Comparison of ENCODE assay signal across 2 cellular contexts in genomic region chr17:16934836-16935235, GRCh38.
TF ChIP-seq lines count a peak whose summit lies in the region.

No MANE protein-coding gene starts in this region.

TF ChIP-seq in GM12878, 131 proteins besides CTCF, POLR2A, EP300 and RAD21 (continued from another document):
- TF ChIP-seq EZH2 (IDR thresholded peaks at IDR 0.05; ENCODE audit: borderline replicate concordance, control insufficient read depth, low read depth, low read length), result no peak
- no peak for TF ChIP-seq ESRRA (IDR thresholded peaks at IDR 0.05; ENCODE audit: low read length)
- TF ChIP-seq MTA3 (IDR thresholded peaks at IDR 0.05; ENCODE audit: borderline replicate concordance, low read length), result 0 out of 2 replicates have a peak, but pooled peaks have one; percentile 32
- 0 out of 2 replicates have a peak, but pooled peaks have one; percentile 32 for TF ChIP-seq POLR2AphosphoS2 (IDR thresholded peaks at IDR 0.05; ENCODE audit: low read depth, low read length)
- TF ChIP-seq POLR2AphosphoS5 (IDR thresholded peaks at IDR 0.05; ENCODE audit: low read length), result 0 out of 2 replicates have a peak, but pooled peaks have one; percentile 32
- no peak for TF ChIP-seq WRNIP1 (IDR thresholded peaks at IDR 0.05; ENCODE audit: borderline replicate concordance, low read depth, low read length)
- TF ChIP-seq ZNF274 (IDR thresholded peaks at IDR 0.05; ENCODE audit: insufficient read depth, insufficient read length), result no peak
TF ChIP-seq in GM12878: peak in this region for 4.

TF ChIP-seq in GM23338, 12 proteins besides CTCF, POLR2A, EP300 and RAD21:
- TF ChIP-seq ZNF331 (CRISPR knock-in tag; IDR thresholded peaks at IDR 0.05; ENCODE audit: low read depth) (no peak), EZH2 (IDR thresholded peaks at IDR 0.05; ENCODE audit: low read depth, unreplicated experiment) (no peak), NANOG (IDR thresholded peaks at IDR 0.05; ENCODE audit: borderline replicate concordance) (no peak), POLR2AphosphoS5 (IDR thresholded peaks at IDR 0.05; ENCODE audit: low read depth) (no peak), ZNF462 (CRISPR knock-in tag; IDR thresholded peaks at IDR 0.05) (no peak), ETS1 (IDR thresholded peaks at IDR 0.05) (no peak), JUNB (IDR thresholded peaks at IDR 0.05; ENCODE audit: unreplicated experiment) (no peak), STAT1 (IDR thresholded peaks at IDR 0.05; ENCODE audit: unreplicated experiment) (no peak), ZNF114 (CRISPR knock-in tag; IDR thresholded peaks at IDR 0.05) (no peak), CREB1 (CRISPR knock-in tag; IDR thresholded peaks at IDR 0.05; ENCODE audit: low read depth) (no peak), EZH2phosphoT487 (IDR thresholded peaks at IDR 0.05; ENCODE audit: unreplicated experiment) (no peak)
- TF ChIP-seq, protein P1, sequence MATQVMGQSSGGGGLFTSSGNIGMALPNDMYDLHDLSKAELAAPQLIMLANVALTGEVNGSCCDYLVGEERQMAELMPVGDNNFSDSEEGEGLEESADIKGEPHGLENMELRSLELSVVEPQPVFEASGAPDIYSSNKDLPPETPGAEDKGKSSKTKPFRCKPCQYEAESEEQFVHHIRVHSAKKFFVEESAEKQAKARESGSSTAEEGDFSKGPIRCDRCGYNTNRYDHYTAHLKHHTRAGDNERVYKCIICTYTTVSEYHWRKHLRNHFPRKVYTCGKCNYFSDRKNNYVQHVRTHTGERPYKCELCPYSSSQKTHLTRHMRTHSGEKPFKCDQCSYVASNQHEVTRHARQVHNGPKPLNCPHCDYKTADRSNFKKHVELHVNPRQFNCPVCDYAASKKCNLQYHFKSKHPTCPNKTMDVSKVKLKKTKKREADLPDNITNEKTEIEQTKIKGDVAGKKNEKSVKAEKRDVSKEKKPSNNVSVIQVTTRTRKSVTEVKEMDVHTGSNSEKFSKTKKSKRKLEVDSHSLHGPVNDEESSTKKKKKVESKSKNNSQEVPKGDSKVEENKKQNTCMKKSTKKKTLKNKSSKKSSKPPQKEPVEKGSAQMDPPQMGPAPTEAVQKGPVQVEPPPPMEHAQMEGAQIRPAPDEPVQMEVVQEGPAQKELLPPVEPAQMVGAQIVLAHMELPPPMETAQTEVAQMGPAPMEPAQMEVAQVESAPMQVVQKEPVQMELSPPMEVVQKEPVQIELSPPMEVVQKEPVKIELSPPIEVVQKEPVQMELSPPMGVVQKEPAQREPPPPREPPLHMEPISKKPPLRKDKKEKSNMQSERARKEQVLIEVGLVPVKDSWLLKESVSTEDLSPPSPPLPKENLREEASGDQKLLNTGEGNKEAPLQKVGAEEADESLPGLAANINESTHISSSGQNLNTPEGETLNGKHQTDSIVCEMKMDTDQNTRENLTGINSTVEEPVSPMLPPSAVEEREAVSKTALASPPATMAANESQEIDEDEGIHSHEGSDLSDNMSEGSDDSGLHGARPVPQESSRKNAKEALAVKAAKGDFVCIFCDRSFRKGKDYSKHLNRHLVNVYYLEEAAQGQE (IDR thresholded peaks at IDR 0.05; ENCODE audit: unreplicated experiment), result no peak
